ENCODE assay signal across 16 cellular contexts in the genomic region with DNA sequence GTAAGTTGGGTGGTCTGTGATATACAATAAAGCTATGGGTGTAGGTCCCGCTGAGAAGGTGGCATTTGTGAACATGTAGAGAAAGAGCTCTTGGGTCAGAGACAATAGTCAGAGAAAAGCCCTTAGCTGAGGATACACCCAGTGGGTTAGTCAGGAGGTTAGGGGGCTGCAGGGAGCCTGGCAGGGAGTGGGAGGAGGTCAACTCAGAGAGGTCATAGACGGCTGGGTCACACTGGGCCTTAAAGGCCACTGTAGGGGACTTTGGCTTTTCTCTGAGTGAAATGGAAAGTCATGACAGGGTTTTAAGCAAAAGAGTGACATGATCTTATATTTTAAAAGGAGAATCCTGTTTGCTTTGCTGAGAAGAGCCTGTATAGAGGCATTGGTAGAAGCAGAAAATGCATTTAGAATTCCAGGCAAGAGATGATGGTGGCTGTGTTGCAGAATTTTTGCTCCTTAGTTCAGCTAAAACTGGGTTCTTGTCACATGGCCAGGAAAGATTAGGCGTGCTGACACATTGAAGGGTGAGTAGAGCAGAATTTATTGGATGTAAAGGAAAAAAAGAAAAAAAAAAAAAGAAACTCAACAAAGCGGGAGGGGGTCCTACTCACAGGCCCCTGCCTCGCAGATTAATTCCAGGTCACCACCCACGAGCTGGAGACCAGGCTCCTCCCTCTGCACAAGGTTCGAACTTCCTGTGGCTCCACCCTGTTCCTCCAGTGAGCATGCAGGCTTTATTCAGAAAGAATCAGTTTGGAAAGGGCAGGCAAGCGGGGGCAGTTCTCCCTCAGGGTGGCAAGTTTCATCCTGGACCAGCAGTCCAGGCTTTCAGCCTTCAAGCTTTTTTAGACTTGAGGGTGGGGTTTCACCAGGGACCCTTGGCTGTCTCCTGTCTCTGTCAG. TPM values are rescaled to one million over a fixed set of nuclear protein-coding genes. Genes with fewer than 3 reads are reported as not detected.
A peak's percentile ranks its signal among the peaks of the same experiment; 100 is the strongest.
DNase-seq lines count a peak whose midpoint lies in the region; ATAC-seq and TF ChIP-seq lines count a peak whose summit lies in the region.
"Had no signal": no experiment of that assay in that cellular context is flagged by ENCODE, and none has a peak within 500 bp of the region (broad histone marks: within the 10 kb centered on the region; RNA-seq: fewer than 3 reads in every experiment).

No MANE protein-coding gene starts in this region.

- ATAC-seq in HG02973 (IDR thresholded peaks at IDR 0.05; ENCODE audit: unreplicated experiment) (no peak), HG02884 (IDR thresholded peaks at IDR 0.05; ENCODE audit: unreplicated experiment) (no peak)
- ATAC-seq: stimulated activated naive CD8-positive, alpha-beta T cell treated with anti-CD3 and anti-CD28 coated beads, Interleukin-15, amount 100 ng/mL, for 72 hours had no signal

- H3K4me2 ChIP-seq in mesenchymal stem cell (ENCODE audit: low read length, poor library complexity, severe bottlenecking) = no peak overlapping the region
- H3K4me2 ChIP-seq: hepatocyte had no signal

- peaks cover 46% of the 10 kb centered on the region for H3K79me1 ChIP-seq in mesenchymal stem cell (replicated peaks; ENCODE audit: low read length, poor library complexity, severe bottlenecking)

- H3K9me3 ChIP-seq in AG04450 (ENCODE audit: control insufficient read depth, insufficient read depth, low read length) = peaks cover 3% of the 10 kb centered on the region; the same call in 1 of the 2 replicates
- no peaks in the 10 kb centered on the region for H3K9me3 ChIP-seq in esophagus (ENCODE audit: control insufficient read depth in 2 of 2, insufficient read depth in 1 of 2, low read depth in 1 of 2, low read length in 1 of 2)
- H3K9me3 ChIP-seq in mesenchymal stem cell (ENCODE audit: control insufficient read depth, low read length) = no peaks in the 10 kb centered on the region

- no peak overlapping the region for H3K9ac ChIP-seq in mesenchymal stem cell (ENCODE audit: low read length)

- H4K91ac ChIP-seq in mesenchymal stem cell (ENCODE audit: low read length) = peak overlapping the region; percentile 71

- POLR2A ChIA-PET in AG04450 (lab: Yijun Ruan, JAX) = no interaction called here

- H3K14ac ChIP-seq in mesenchymal stem cell (ENCODE audit: low read length in 2 of 2) = no peak overlapping the region

- peak overlapping the region; percentile 68 for H3K27ac ChIP-seq in AG04450 (ENCODE audit: low read depth, low read length)
- peak overlapping the region; percentile 82 to 87 for H3K27ac ChIP-seq in esophagus (ENCODE audit: low read depth in 2 of 2, low read length in 1 of 2)
- no peak overlapping the region for H3K27ac ChIP-seq in mesenchymal stem cell (ENCODE audit: low read length, poor library complexity, severe bottlenecking)
- H3K27ac ChIP-seq: hepatocyte, WERI-Rb-1 had no signal

- peak overlapping the region; percentile 12 for H4K8ac ChIP-seq in mesenchymal stem cell (ENCODE audit: low read length)

- H3K4me1 ChIP-seq in esophagus (ENCODE audit: control insufficient read depth in 2 of 2, insufficient read depth in 2 of 2, low read length in 1 of 2) (peaks cover 3 to 6% of the 10 kb centered on the region in 2 donors), mesenchymal stem cell (ENCODE audit: control insufficient read depth, insufficient read depth, low read depth, low read length) (no peaks in the 10 kb centered on the region)

- H2BK120ac ChIP-seq in mesenchymal stem cell (ENCODE audit: low read depth, low read length) = no peak overlapping the region

- H2BK12ac ChIP-seq in mesenchymal stem cell (ENCODE audit: low read length in 2 of 2) = no peak overlapping the region

- no peak overlapping the region for H2AFZ ChIP-seq in mesenchymal stem cell (ENCODE audit: low read depth, low read length)
- H2AFZ ChIP-seq: hepatocyte had no signal

- H3K23ac ChIP-seq in mesenchymal stem cell (ENCODE audit: low read length in 2 of 2) = peak overlapping the region in 1 of 2 experiments; percentile 35

- DNase-seq in AG04450 (ENCODE audit: low read depth, low spot score) (no peak), OCI-M1 (lab: John Stamatoyannopoulos, UW) (peak; percentile 77), mesenchymal stem cell (no peak), DMS79 treated with DMSO at 0.1 percent for 48 hours (lab: John Stamatoyannopoulos, UW) (no peak), A172 (ENCODE audit: low spot score) (no peak)
- DNase-seq: cerebellar nuclear complex; DMS 273 treated with DMSO at 0.1 percent for 48 hours; GOT3; NCI-H1105; occipital lobe; stimulated activated naive CD8-positive, alpha-beta T cell treated with anti-CD3 and anti-CD28 coated beads, Interleukin-15, amount 100 ng/mL, for 72 hours; WERI-Rb-1 had no signal

- 35 to 42% methylated on average over 8 of the region's 8 CpGs for WGBS in esophagus, 2 donors
- WGBS in mesenchymal stem cell = 84% methylated on average over 8 of the region's 8 CpGs

- TF ChIP-seq CTCF in AG04450 (IDR thresholded peaks at IDR 0.05; ENCODE audit: low read depth, low read length) = no peak

- CTCF ChIA-PET in AG04450 (lab: Charles Lee) = interaction anchor here (0.7 to 3.9 kb wide), 3 partner anchors 17 to 28 kb away, joined by 3 to 22 read pairs (median 4); no protein-coding TSS in a partner anchor

- H2BK5ac ChIP-seq in mesenchymal stem cell (ENCODE audit: low read depth, low read length, poor library complexity, severe bottlenecking) = no peak overlapping the region

- peak overlapping the region; percentile 24 to 49 for H3K4ac ChIP-seq in mesenchymal stem cell (ENCODE audit: low read depth in 1 of 2, low read length in 2 of 2)

- H3K36me3 ChIP-seq in esophagus (ENCODE audit: control insufficient read depth in 2 of 2, insufficient read depth in 2 of 2, low read length in 1 of 2) (peaks cover 5% of the 10 kb centered on the region in 2 donors), mesenchymal stem cell (ENCODE audit: control insufficient read depth in 1 of 2, insufficient read depth in 2 of 2, low read depth in 1 of 2, low read length in 2 of 2) (peaks cover 4 to 14% of the 10 kb centered on the region in 2 experiments)

- no peaks in the 10 kb centered on the region for H3K27me3 ChIP-seq in AG04450 (ENCODE audit: control insufficient read depth, insufficient read depth, low read length)
- no peaks in the 10 kb centered on the region for H3K27me3 ChIP-seq in esophagus (ENCODE audit: control insufficient read depth in 1 of 2, insufficient read depth in 2 of 2, low read length in 2 of 2)
- no peaks in the 10 kb centered on the region for H3K27me3 ChIP-seq in mesenchymal stem cell (ENCODE audit: control insufficient read depth in 1 of 2, insufficient read depth in 1 of 2, low read length in 2 of 2)
- H3K27me3 ChIP-seq: hepatocyte had no signal

- no peak overlapping the region for H3K4me3 ChIP-seq in AG04450 (ENCODE audit: low read depth, low read length)
- H3K4me3 ChIP-seq in esophagus (ENCODE audit: low read depth in 1 of 2, low read length in 2 of 2) = no peak overlapping the region
- no peak overlapping the region for H3K4me3 ChIP-seq in mesenchymal stem cell (ENCODE audit: insufficient read depth in 1 of 2, low read depth in 1 of 2, low read length in 2 of 2)
- H3K4me3 ChIP-seq: hepatocyte had no signal

- peak overlapping the region in 1 of 2 experiments; percentile 5 for H3K18ac ChIP-seq in mesenchymal stem cell (ENCODE audit: low read depth in 1 of 2, low read length in 2 of 2)

- H2BK15ac ChIP-seq in mesenchymal stem cell (ENCODE audit: low read depth, poor library complexity, severe bottlenecking) = no peak overlapping the region

- no peak overlapping the region for H2AK5ac ChIP-seq in mesenchymal stem cell (ENCODE audit: low read length, severe bottlenecking)

RNA-seq across cellular contexts. Expression of a gene that starts 16.9 kb away (rescaled TPM):
- polyA plus RNA-seq in AG04450 (2011; rRNA removed) (19.3 and 21.9 TPM in 2 replicates), esophagus (100 to 1,000 TPM; 232 to 331 TPM)
- polyA minus RNA-seq in AG04450 (2011; rRNA and poly(A)+ RNA removed) = 6.6 and 7.4 TPM in 2 replicates
- polyA plus RNA-seq in mesenchymal stem cell (2013, experiment 1 of 2) = 48.1 TPM
- polyA plus RNA-seq in mesenchymal stem cell (2013, experiment 2 of 2) = 51.9 TPM
- total RNA-seq in A172 (2014; rRNA removed; shearing (Covaris generic)) = 21.2 and 23.5 TPM in 2 replicates

Comparison
In these comparisons a context has a peak if more than half of its experiments do, and no peak if none do; other contexts are left out.
1. RNA of a gene that starts 16.9 kb away (polyA plus RNA-seq): 232 to 331 TPM in esophagus; 19.3 to 21.9 TPM in AG04450; every median in the first group is over 10 times any median in the second.